ENCODE assay signal across 8 cellular contexts in genomic region chr12:56487448-56488040, GRCh38. TPM values are rescaled to one million over a fixed set of nuclear protein-coding genes. Genes with fewer than 3 reads are reported as not detected.
DNase-seq lines count a peak whose midpoint lies in the region; ATAC-seq, FAIRE-seq and TF ChIP-seq lines count a peak whose summit lies in the region.

No MANE protein-coding gene starts in this region.

- H3K27ac ChIP-seq in GM12878 (ENCODE audit: control insufficient read depth, insufficient read depth), result no peak overlapping the region

- TF ChIP-seq POLR2A in GM12878 (IDR thresholded peaks at IDR 0.05; ENCODE audit: low read depth, low read length), result peak; percentile 34

- H3K4me2 ChIP-seq in GM12878 (ENCODE audit: control insufficient read depth, insufficient read depth) (peak overlapping the region; percentile 97), skeletal muscle satellite cell (ENCODE audit: low read length) (peak overlapping the region; percentile 87)

- CTCF ChIA-PET in GM12878 (lab: Yijun Ruan, JAX), result interaction anchor here (0.6 kb wide), 1 partner anchor 142 kb away, joined by 3 read pairs; no protein-coding TSS in a partner anchor

- H3K27me3 ChIP-seq in GM12878 (replicated peaks in 1 of 2; ENCODE audit: control insufficient read depth in 2 of 2, insufficient read depth in 2 of 2, low read length in 1 of 2) (peaks cover 0 to 2% of the 10 kb centered on the region in 2 experiments; a peak in 2 of 4 replicates), skeletal muscle satellite cell (ENCODE audit: control insufficient read depth, insufficient read depth, low read length) (peaks cover 46% of the 10 kb centered on the region)

- no peaks in the 10 kb centered on the region for H3K36me3 ChIP-seq in GM12878 (ENCODE audit: control insufficient read depth in 2 of 2, insufficient read depth in 2 of 2, low read length in 1 of 2)
- H3K36me3 ChIP-seq in skeletal muscle satellite cell (ENCODE audit: insufficient read depth, low read length), result no peaks in the 10 kb centered on the region

- no peak for TF ChIP-seq EP300 in GM12878 (IDR thresholded peaks at IDR 0.05; ENCODE audit: borderline replicate concordance in 1 of 2, control insufficient read depth in 1 of 2, low read depth in 2 of 2, low read length in 2 of 2)

- H3K4me1 ChIP-seq in GM12878 (ENCODE audit: control insufficient read depth, insufficient read depth, low read length) (peaks cover 4% of the 10 kb centered on the region; the same call in 1 of the 2 replicates), skeletal muscle satellite cell (ENCODE audit: control insufficient read depth, insufficient read depth, low read length) (peaks cover 14% of the 10 kb centered on the region)

- peak; percentile 13 for ATAC-seq in HG02588 (IDR thresholded peaks at IDR 0.05; ENCODE audit: unreplicated experiment)
- peak; percentile 65 for ATAC-seq in GM12878
- no peak for ATAC-seq in HG03571 (IDR thresholded peaks at IDR 0.05; ENCODE audit: unreplicated experiment)

- RAD21 ChIA-PET in GM12878 (lab: Charles Lee; ENCODE audit: unreplicated experiment), result interaction anchor here (0.7 to 1.3 kb wide), 2 partner anchors 149 to 1295 kb away, joined by 3 read pairs; no protein-coding TSS in a partner anchor

- peak; percentile 38 for DNase-seq in GM10266 (ENCODE audit: extremely low spot score)
- DNase-seq in NCI-H526 (lab: John Stamatoyannopoulos, UW), result peak; percentile 62 to 75
- DNase-seq in GM12878 (ENCODE audit: low read depth, low spot score), result no peak
- peak; percentile 56 for DNase-seq in iPS-NIHi7 (ENCODE audit: extremely low spot score)
- no peak for DNase-seq in COLO829 (ENCODE audit: low spot score)

- no peaks in the 10 kb centered on the region for H3K79me2 ChIP-seq in GM12878 (ENCODE audit: control insufficient read depth, insufficient read depth, low read length)

- no TSS peak for BruUV-seq in GM12878 (replicated peaks; lab: Mats Ljungman, UMichigan)

- in situ Hi-C loops in GM12878 (cut with MboI), result no loop called here

- 16% methylated on average over 44 of the region's 44 CpGs for WGBS in GM12878 (ENCODE audit: insufficient coverage, insufficient replicate concordance, low lambda C conversion rate, missing lambda C conversion rate)

- FAIRE-seq in GM12878 (lab: Jason Lieb, UNC), result no peak

- SMC1A ChIA-PET in GM12878 (lab: Charles Lee; ENCODE audit: uncharacterized antibody, unreplicated experiment), result no interaction called here

- intact Hi-C loops in GM12878 (cut with micrococcal nuclease; ENCODE audit: unreplicated experiment), result no loop called here

- TF ChIP-seq RAD21 in GM12878 (IDR thresholded peaks at IDR 0.05; ENCODE audit: insufficient read depth, low read depth, low read length), result no peak

- H4K20me1 ChIP-seq in GM12878 (ENCODE audit: control insufficient read depth, insufficient read depth), result no peaks in the 10 kb centered on the region

- peak overlapping the region; percentile 59 for H2AFZ ChIP-seq in GM12878 (ENCODE audit: control insufficient read depth, low read depth, low read length)

- POLR2A ChIA-PET in GM12878 (lab: Charles Lee), result no interaction called here

- H3K9ac ChIP-seq in GM12878 (ENCODE audit: control insufficient read depth, insufficient read depth, low read length) (peak overlapping the region; percentile 41; the same call in 1 of the 2 replicates), skeletal muscle satellite cell (ENCODE audit: low read depth, low read length) (no peak overlapping the region)

- peak overlapping the region; percentile 71 for H3K4me3 ChIP-seq in GM12878
- H3K4me3 ChIP-seq in skeletal muscle satellite cell (ENCODE audit: low read length), result peak overlapping the region; percentile 66

- no peak for TF ChIP-seq CTCF in GM10266 (IDR thresholded peaks at IDR 0.05; ENCODE audit: control insufficient read depth, insufficient read depth, low read depth, missing control alignments)
- no peak for TF ChIP-seq CTCF in GM12878 (IDR thresholded peaks at IDR 0.05 in 2 of 3, conservative IDR thresholded peaks at IDR 0.05 in 1 of 3; ENCODE audit: control insufficient read depth in 2 of 3, extremely low read depth in 1 of 3, insufficient read depth in 1 of 3, low read depth in 3 of 3, low read length in 3 of 3)

- H3K9me3 ChIP-seq in GM12878 (replicated peaks; ENCODE audit: control insufficient read depth, insufficient read depth, low read length), result no peaks in the 10 kb centered on the region
- no peaks in the 10 kb centered on the region for H3K9me3 ChIP-seq in skeletal muscle satellite cell (replicated peaks; ENCODE audit: low read length)

RNA-seq across cellular contexts. Expression of gene GLS2, which starts 0.4 kb away (rescaled TPM):
- 5.2 and 6.4 TPM in 2 replicates for total RNA-seq in GM12878 (2013; cell fraction: nucleolus; rRNA removed)
- total RNA-seq in GM12878 (2014; rRNA removed) (4.1 and 4.6 TPM in 2 replicates), GM12878 (2014; rRNA removed; fragmentation: Illumina TruSeq; extraction: Trizol) (3.1 TPM in 2 replicates), GM12878 (2021) (3.4 and 3.7 TPM in 2 replicates)
- 1.6 TPM for polyA plus RNA-seq in GM12878 (2011; ENCODE audit: low read depth)
- polyA plus RNA-seq in GM12878 (2011; rRNA removed) (2.1 and 2.4 TPM in 2 replicates), GM12878 (2014; fragmentation: Illumina TruSeq; extraction: Trizol) (2.6 and 3.1 TPM in 2 replicates), GM12878 (2014; fragmentation: Nextera tagmentation; extraction: Ambion mirVana) (1 to 10 TPM in 1 of 2 experiments, under 1 TPM in 1; 0.64 to 1.4 TPM), GM12878 (2014; rRNA removed) (3.8 and 4.9 TPM in 2 replicates), GM12878 (2016; fragmentation: Nextera tagmentation; extraction: Ambion mirVana) (1 to 10 TPM; 5.2 to 6.4 TPM)
- 3.1 and 3.8 TPM in 2 replicates for polyA plus RNA-seq in GM12878 (2011; cell fraction: cytosol; rRNA removed)
- 6.5 and 7.2 TPM in 2 replicates for polyA plus RNA-seq in GM12878 (2011; cell fraction: nucleus; rRNA removed)
- 2.9 and 3.4 TPM in 2 replicates for polyA plus RNA-seq in GM12878 (2012)
- polyA minus RNA-seq in GM12878 (2011; rRNA and poly(A)+ RNA removed), result 2.0 and 3.3 TPM in 2 replicates
- polyA minus RNA-seq in GM12878 (2011; cell fraction: cytosol; rRNA and poly(A)+ RNA removed), result 0.83 and 2.1 TPM in 2 replicates
- polyA minus RNA-seq in GM12878 (2011; cell fraction: nucleus; rRNA and poly(A)+ RNA removed), result 1.2 and 1.3 TPM in 2 replicates
- 0.25 TPM in 1 of 2 replicates, not detected in the other for total RNA-seq in skeletal muscle satellite cell (2012; rRNA removed)

RNA-seq across cellular contexts. Expression of gene SPRYD4, which starts 19.2 kb away (rescaled TPM):
- total RNA-seq in GM12878 (2013; cell fraction: nucleolus; rRNA removed), result 21.2 and 23.3 TPM in 2 replicates
- total RNA-seq in GM12878 (2014; rRNA removed), result 4.1 and 4.4 TPM in 2 replicates
- total RNA-seq in GM12878 (2014; rRNA removed; fragmentation: Illumina TruSeq; extraction: Trizol), result 4.2 and 4.7 TPM in 2 replicates
- total RNA-seq in GM12878 (2021), result 4.3 and 5.0 TPM in 2 replicates
- polyA plus RNA-seq in GM12878 (2011; ENCODE audit: low read depth), result 2.7 TPM
- 5.4 and 5.9 TPM in 2 replicates for polyA plus RNA-seq in GM12878 (2011; rRNA removed)
- polyA plus RNA-seq in GM12878 (2011; cell fraction: cytosol; rRNA removed), result 5.2 and 5.4 TPM in 2 replicates
- 6.5 and 6.8 TPM in 2 replicates for polyA plus RNA-seq in GM12878 (2011; cell fraction: nucleus; rRNA removed)
- polyA plus RNA-seq in GM12878 (2012), result 2.6 and 3.6 TPM in 2 replicates
- polyA plus RNA-seq in GM12878 (2014; fragmentation: Illumina TruSeq; extraction: Trizol), result 4.7 and 5.0 TPM in 2 replicates
- polyA plus RNA-seq in GM12878 (2014; fragmentation: Nextera tagmentation; extraction: Ambion mirVana), result 1 to 10 TPM; 4.8 to 6.0 TPM
- polyA plus RNA-seq in GM12878 (2014; rRNA removed), result 4.7 and 5.5 TPM in 2 replicates
- 1 to 10 TPM; 5.3 to 6.0 TPM for polyA plus RNA-seq in GM12878 (2016; fragmentation: Nextera tagmentation; extraction: Ambion mirVana)
- polyA minus RNA-seq in GM12878 (2011; rRNA and poly(A)+ RNA removed), result 8.6 and 10.6 TPM in 2 replicates
- polyA minus RNA-seq in GM12878 (2011; cell fraction: cytosol; rRNA and poly(A)+ RNA removed), result 1.1 and 1.2 TPM in 2 replicates
- polyA minus RNA-seq in GM12878 (2011; cell fraction: nucleus; rRNA and poly(A)+ RNA removed), result 7.0 and 11.4 TPM in 2 replicates
- total RNA-seq in skeletal muscle satellite cell (2012; rRNA removed), result 2.2 and 2.3 TPM in 2 replicates

RNA-seq across cellular contexts. Expression of gene MIP, which starts 33.1 kb away (rescaled TPM):
- not detected in 2 replicates for total RNA-seq in GM12878 (2013; cell fraction: nucleolus; rRNA removed)
- total RNA-seq in GM12878 (2014; rRNA removed), result 0.05 TPM in 1 of 2 replicates, not detected in the other
- not detected in 2 replicates for total RNA-seq in GM12878 (2014; rRNA removed; fragmentation: Illumina TruSeq; extraction: Trizol)
- 0.15 TPM in 1 of 2 replicates, not detected in the other for total RNA-seq in GM12878 (2021)
- polyA plus RNA-seq in GM12878 (2011; ENCODE audit: low read depth), result not detected
- polyA plus RNA-seq in GM12878 (2011; rRNA removed), result 0.04 TPM in 1 of 2 replicates, not detected in the other
- polyA plus RNA-seq in GM12878 (2011; cell fraction: cytosol; rRNA removed), result 0.07 TPM in 1 of 2 replicates, not detected in the other
- 0.22 TPM in 1 of 2 replicates, not detected in the other for polyA plus RNA-seq in GM12878 (2011; cell fraction: nucleus; rRNA removed)
- polyA plus RNA-seq in GM12878 (2012), result 0.04 and 0.09 TPM in 2 replicates
- 0.07 TPM in 1 of 2 replicates, not detected in the other for polyA plus RNA-seq in GM12878 (2014; fragmentation: Illumina TruSeq; extraction: Trizol)
- polyA plus RNA-seq in GM12878 (2014; fragmentation: Nextera tagmentation; extraction: Ambion mirVana), result under 1 TPM; 0.11 TPM
- not detected in 2 replicates for polyA plus RNA-seq in GM12878 (2014; rRNA removed)
- under 1 TPM; 0.15 to 0.18 TPM for polyA plus RNA-seq in GM12878 (2016; fragmentation: Nextera tagmentation; extraction: Ambion mirVana)
- polyA minus RNA-seq in GM12878 (2011; rRNA and poly(A)+ RNA removed), result not detected in 2 replicates
- polyA minus RNA-seq in GM12878 (2011; cell fraction: cytosol; rRNA and poly(A)+ RNA removed), result not detected in 2 replicates
- not detected in 2 replicates for polyA minus RNA-seq in GM12878 (2011; cell fraction: nucleus; rRNA and poly(A)+ RNA removed)
- total RNA-seq in skeletal muscle satellite cell (2012; rRNA removed), result not detected in 2 replicates

RNA-seq across cellular contexts. Expression of gene RBMS2, which starts 34.1 kb away (rescaled TPM):
- 3.9 and 4.8 TPM in 2 replicates for total RNA-seq in GM12878 (2013; cell fraction: nucleolus; rRNA removed)
- total RNA-seq in GM12878 (2014; rRNA removed) (1.5 and 1.6 TPM in 2 replicates), GM12878 (2014; rRNA removed; fragmentation: Illumina TruSeq; extraction: Trizol) (2.1 and 2.2 TPM in 2 replicates), GM12878 (2021) (7.1 and 7.2 TPM in 2 replicates)
- 1.3 TPM for polyA plus RNA-seq in GM12878 (2011; ENCODE audit: low read depth)
- polyA plus RNA-seq in GM12878 (2011; rRNA removed) (0.40 and 0.56 TPM in 2 replicates), GM12878 (2014; fragmentation: Illumina TruSeq; extraction: Trizol) (5.6 and 6.0 TPM in 2 replicates), GM12878 (2014; fragmentation: Nextera tagmentation; extraction: Ambion mirVana) (1 to 10 TPM in 1 of 2 experiments, under 1 TPM in 1; 0.90 to 1.1 TPM), GM12878 (2014; rRNA removed) (3.1 and 3.9 TPM in 2 replicates), GM12878 (2016; fragmentation: Nextera tagmentation; extraction: Ambion mirVana) (1 to 10 TPM; 2.7 to 3.2 TPM)
- polyA plus RNA-seq in GM12878 (2011; cell fraction: cytosol; rRNA removed), result 0.46 and 0.59 TPM in 2 replicates
- 0.43 and 0.48 TPM in 2 replicates for polyA plus RNA-seq in GM12878 (2011; cell fraction: nucleus; rRNA removed)
- 2.2 and 6.9 TPM in 2 replicates for polyA plus RNA-seq in GM12878 (2012)
- polyA minus RNA-seq in GM12878 (2011; rRNA and poly(A)+ RNA removed), result 3.2 and 20.0 TPM in 2 replicates
- 0.53 and 1.1 TPM in 2 replicates for polyA minus RNA-seq in GM12878 (2011; cell fraction: cytosol; rRNA and poly(A)+ RNA removed)
- 0.19 and 0.36 TPM in 2 replicates for polyA minus RNA-seq in GM12878 (2011; cell fraction: nucleus; rRNA and poly(A)+ RNA removed)
- total RNA-seq in skeletal muscle satellite cell (2012; rRNA removed), result 6.6 and 7.9 TPM in 2 replicates

RNA-seq across cellular contexts. Expression of gene TIMELESS, which starts 38.3 kb away (rescaled TPM):
- 9.6 and 10.4 TPM in 2 replicates for total RNA-seq in GM12878 (2013; cell fraction: nucleolus; rRNA removed)
- 34.3 and 36.4 TPM in 2 replicates for total RNA-seq in GM12878 (2014; rRNA removed)
- total RNA-seq in GM12878 (2014; rRNA removed; fragmentation: Illumina TruSeq; extraction: Trizol), result 20.2 and 21.2 TPM in 2 replicates
- total RNA-seq in GM12878 (2021), result 42.0 and 45.9 TPM in 2 replicates
- polyA plus RNA-seq in GM12878 (2011; ENCODE audit: low read depth), result 11.6 TPM
- 4.7 and 5.8 TPM in 2 replicates for polyA plus RNA-seq in GM12878 (2011; rRNA removed)
- polyA plus RNA-seq in GM12878 (2011; cell fraction: cytosol; rRNA removed), result 5.9 and 8.2 TPM in 2 replicates
- polyA plus RNA-seq in GM12878 (2011; cell fraction: nucleus; rRNA removed), result 28.0 and 40.6 TPM in 2 replicates
- polyA plus RNA-seq in GM12878 (2012), result 17.8 and 19.2 TPM in 2 replicates
- polyA plus RNA-seq in GM12878 (2014; fragmentation: Illumina TruSeq; extraction: Trizol), result 34.2 and 41.1 TPM in 2 replicates
- polyA plus RNA-seq in GM12878 (2014; fragmentation: Nextera tagmentation; extraction: Ambion mirVana), result 10 to 100 TPM; 10.4 to 20.5 TPM
- 27.1 and 27.7 TPM in 2 replicates for polyA plus RNA-seq in GM12878 (2014; rRNA removed)
- 10 to 100 TPM; 53.5 to 57.8 TPM for polyA plus RNA-seq in GM12878 (2016; fragmentation: Nextera tagmentation; extraction: Ambion mirVana)
- 7.0 and 7.8 TPM in 2 replicates for polyA minus RNA-seq in GM12878 (2011; rRNA and poly(A)+ RNA removed)
- 5.4 and 5.7 TPM in 2 replicates for polyA minus RNA-seq in GM12878 (2011; cell fraction: cytosol; rRNA and poly(A)+ RNA removed)
- polyA minus RNA-seq in GM12878 (2011; cell fraction: nucleus; rRNA and poly(A)+ RNA removed), result 5.8 and 8.1 TPM in 2 replicates
- total RNA-seq in skeletal muscle satellite cell (2012; rRNA removed), result 4.8 and 6.1 TPM in 2 replicates

Comparison
In these comparisons a context has a peak if more than half of its experiments do, and no peak if none do; other contexts are left out.
1. DNase-seq: peak in GM10266 (single experiment), NCI-H526 (2 of 2) and iPS-NIHi7 (single experiment); none in GM12878 (single experiment) and COLO829 (single experiment).